Comparison of ENCODE assay signal across 20 cellular contexts in the genomic region with DNA sequence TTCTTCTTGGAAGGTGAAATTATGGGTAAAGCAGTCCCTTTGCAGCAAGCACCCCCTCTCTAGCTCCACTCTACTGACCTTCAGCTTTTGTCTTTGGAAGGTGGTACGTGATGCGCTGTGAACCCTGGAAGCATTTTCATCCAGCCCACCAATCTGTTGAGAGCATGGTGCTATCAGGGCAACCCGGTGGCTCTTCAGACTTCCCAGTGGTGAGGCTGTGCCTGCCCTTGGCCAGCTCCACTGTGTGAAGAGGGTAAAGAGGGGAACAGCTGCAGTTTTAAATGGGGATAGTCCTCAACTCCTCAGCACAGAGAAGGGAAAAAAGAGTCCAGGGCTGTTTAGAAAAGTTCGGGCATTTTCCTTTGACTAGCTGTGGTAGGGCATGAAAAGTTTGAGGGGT.
"Had no signal": no experiment of that assay in that cellular context is flagged by ENCODE, and none has a peak within 500 bp of the region (broad histone marks: within the 10 kb centered on the region; RNA-seq: fewer than 3 reads in every experiment).

No MANE protein-coding gene starts in this region.

- H3K4me3 ChIP-seq: adrenal gland, ascending aorta, tibial artery had no signal

- H3K27ac ChIP-seq: adrenal gland, brain microvascular endothelial cell, tibial artery had no signal

- H3K36me3 ChIP-seq: adrenal gland, brain microvascular endothelial cell had no signal

- H3K9me3 ChIP-seq: adrenal gland, ascending aorta, tibial artery had no signal

- ATAC-seq: activated CD4-positive, alpha-beta T cell treated with anti-CD3 and anti-CD28 coated beads for 36 hours; activated T-helper 17 cell treated with anti-CD3 and anti-CD28 coated beads, Interleukin-2, amount 50 U/mL, for 72 hours; natural killer cell; stimulated activated effector memory CD8-positive, alpha-beta T cell treated with anti-CD3 and anti-CD28 coated beads, Interleukin-12 subunit alpha, Interleukin-12 subunit beta, amount 100 ng/mL, for 72 hours; stimulated activated naive CD8-positive, alpha-beta T cell treated with anti-CD3 and anti-CD28 coated beads, Interleukin-15, amount 100 ng/mL, for 72 hours had no signal

- DNase-seq: activated B cell treated with CpG ODN at 0.5 μM for 24 hours; activated CD4-positive, alpha-beta T cell treated with anti-CD3 and anti-CD28 coated beads for 36 hours; activated CD4-positive, alpha-beta T cell treated with anti-CD3 and anti-CD28 coated beads, Interleukin-2, amount 50 U/mL, for 4 hours; activated CD8-positive, alpha-beta memory T cell treated with anti-CD3 and anti-CD28 coated beads for 24 hours; activated CD8-positive, alpha-beta memory T cell treated with anti-CD3 and anti-CD28 coated beads, Interleukin-2, amount 50 U/mL, for 4 hours; activated T-cell treated with anti-CD3 and anti-CD28 coated beads, Interleukin-2, amount 50 U/mL, for 24 hours; adrenal gland; brain microvascular endothelial cell; central memory CD4-positive, alpha-beta T cell; dermis blood vessel endothelial cell; effector CD8-positive, alpha-beta T cell; mesendoderm; natural killer cell; stimulated activated CD4-positive, alpha-beta T cell treated with anti-CD3 and anti-CD28 coated beads, Interleukin-1b, Interleukin-23, amount 100 ng/mL, for 48 hours; stimulated activated naive CD8-positive, alpha-beta T cell treated with anti-CD3 and anti-CD28 coated beads, Interleukin-15, amount 100 ng/mL, for 72 hours; T1000; tibial artery had no signal

- H3K27me3 ChIP-seq: adrenal gland, ascending aorta, brain microvascular endothelial cell, tibial artery had no signal
